2 cellular contexts compared by ENCODE assay signal in the genomic region with DNA sequence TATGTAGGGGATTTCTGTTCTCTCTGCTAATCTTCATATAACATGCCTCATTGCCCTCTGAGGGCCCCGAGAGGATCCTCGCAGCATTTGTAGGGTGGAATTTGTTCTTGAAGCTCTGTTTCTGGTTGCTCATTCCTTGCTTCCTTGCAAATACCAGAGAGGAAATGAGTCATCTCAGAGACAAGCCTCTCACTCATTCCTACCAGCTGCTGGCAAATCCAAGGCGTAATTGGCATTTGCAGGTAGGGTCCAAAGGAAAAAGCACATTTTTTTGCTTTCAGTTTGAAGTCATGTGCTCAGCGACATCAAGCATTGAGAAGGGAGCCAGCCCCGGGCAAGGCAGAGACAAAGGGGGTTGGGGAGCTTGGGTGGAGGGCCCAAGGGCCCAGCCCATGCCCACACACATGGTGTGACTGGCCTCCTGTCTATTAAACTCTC.
TF ChIP-seq lines count a peak whose summit lies in the region.

No MANE protein-coding gene starts in this region.

TF ChIP-seq in neural cell, 6 proteins besides CTCF, POLR2A, EP300 and RAD21:
- TF ChIP-seq REST (IDR thresholded peaks at IDR 0.05; ENCODE audit: borderline replicate concordance) (no peak), POLR2AphosphoS5 (IDR thresholded peaks at IDR 0.05) (no peak), TAF1 (IDR thresholded peaks at IDR 0.05; ENCODE audit: low read depth) (no peak), EZH2 (IDR thresholded peaks at IDR 0.05; ENCODE audit: borderline replicate concordance, insufficient read depth, low read length, poor library complexity, severe bottlenecking) (no peak), SMC3 (conservative IDR thresholded peaks at IDR 0.05; ENCODE audit: poor library complexity) (no peak), MXI1 (conservative IDR thresholded peaks at IDR 0.05; ENCODE audit: poor library complexity, severe bottlenecking) (no peak)

TF ChIP-seq in SK-N-SH, 30 proteins besides CTCF, POLR2A, EP300 and RAD21 (continued from another document):
- TF ChIP-seq SIN3A (IDR thresholded peaks at IDR 0.05; ENCODE audit: borderline replicate concordance, low read depth, low read length), result no peak
- TF ChIP-seq, protein P1, sequence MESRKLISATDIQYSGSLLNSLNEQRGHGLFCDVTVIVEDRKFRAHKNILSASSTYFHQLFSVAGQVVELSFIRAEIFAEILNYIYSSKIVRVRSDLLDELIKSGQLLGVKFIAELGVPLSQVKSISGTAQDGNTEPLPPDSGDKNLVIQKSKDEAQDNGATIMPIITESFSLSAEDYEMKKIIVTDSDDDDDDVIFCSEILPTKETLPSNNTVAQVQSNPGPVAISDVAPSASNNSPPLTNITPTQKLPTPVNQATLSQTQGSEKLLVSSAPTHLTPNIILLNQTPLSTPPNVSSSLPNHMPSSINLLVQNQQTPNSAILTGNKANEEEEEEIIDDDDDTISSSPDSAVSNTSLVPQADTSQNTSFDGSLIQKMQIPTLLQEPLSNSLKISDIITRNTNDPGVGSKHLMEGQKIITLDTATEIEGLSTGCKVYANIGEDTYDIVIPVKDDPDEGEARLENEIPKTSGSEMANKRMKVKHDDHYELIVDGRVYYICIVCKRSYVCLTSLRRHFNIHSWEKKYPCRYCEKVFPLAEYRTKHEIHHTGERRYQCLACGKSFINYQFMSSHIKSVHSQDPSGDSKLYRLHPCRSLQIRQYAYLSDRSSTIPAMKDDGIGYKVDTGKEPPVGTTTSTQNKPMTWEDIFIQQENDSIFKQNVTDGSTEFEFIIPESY (IDR thresholded peaks at IDR 0.05; ENCODE audit: borderline replicate concordance, low read depth), result no peak
- no peak for TF ChIP-seq GATA2 (CRISPR knock-in tag; IDR thresholded peaks at IDR 0.05)
- no peak for TF ChIP-seq MAX (IDR thresholded peaks at IDR 0.05; ENCODE audit: low read depth)
- no peak for TF ChIP-seq NFIC (IDR thresholded peaks at IDR 0.05; ENCODE audit: borderline replicate concordance)
